ENCODE assay signal across 7 cellular contexts in genomic region chr14:63632932-63633514, GRCh38. TPM values are rescaled to one million over a fixed set of nuclear protein-coding genes. Genes with fewer than 3 reads are reported as not detected.
DNase-seq lines count a peak whose midpoint lies in the region; FAIRE-seq and TF ChIP-seq lines count a peak whose summit lies in the region.

No MANE protein-coding gene starts in this region.

- DNase-seq in EL: peak; percentile 24
- peak; percentile 47 for DNase-seq in HCEC 1CT
- peak; percentile 16 for DNase-seq in RPMI7951 (ENCODE audit: low read depth)
- DNase-seq in foreskin fibroblast: peak in 1 of 2 donors; percentile 50
- DNase-seq in urothelium cell line (ENCODE audit: low spot score): peak; percentile 45
- no peak for DNase-seq in vagina (ENCODE audit: extremely low spot score in 2 of 2)
- DNase-seq in hypothalamus (lab: John Stamatoyannopoulos, UW): no peak

- no peaks in the 10 kb centered on the region for H3K9me3 ChIP-seq in vagina

- H3K27me3 ChIP-seq in vagina: no peaks in the 10 kb centered on the region

- FAIRE-seq in urothelium cell line (lab: Jason Lieb, UNC): no peak

- H3K27ac ChIP-seq in vagina: no peak overlapping the region

- H3K4me1 ChIP-seq in vagina: no peaks in the 10 kb centered on the region

- no peaks in the 10 kb centered on the region for H3K36me3 ChIP-seq in vagina

- peak; percentile 59 for TF ChIP-seq CTCF in foreskin fibroblast (IDR thresholded peaks at IDR 0.05; ENCODE audit: low read depth, low read length)
- TF ChIP-seq CTCF in vagina (IDR thresholded peaks at IDR 0.05): peak in 1 of 3 experiments; percentile 25

- TF ChIP-seq POLR2A in vagina (IDR thresholded peaks at IDR 0.05): no peak

- intact Hi-C loops in vagina (cut with DNase I): no loop called here

- no peak overlapping the region for H3K4me3 ChIP-seq in foreskin fibroblast (ENCODE audit: low read depth in 1 of 2, low read length in 2 of 2)
- H3K4me3 ChIP-seq in vagina: no peak overlapping the region

RNA-seq across cellular contexts. Expression of gene WDR89, which starts 8.6 kb away (rescaled TPM):
- 9.5 and 11.6 TPM in 2 replicates for total RNA-seq in RPMI7951 (2014; rRNA removed; shearing (Covaris generic))
- 7.4 TPM for total RNA-seq in vagina

Comparison
In these comparisons a context has a peak if more than half of its experiments do, and no peak if none do; other contexts are left out.
1. DNase-seq: peak in EL (single experiment), HCEC 1CT (single experiment), RPMI7951 (single experiment) and urothelium cell line (single experiment); none in vagina (0 of 2) and hypothalamus (0 of 51).